Comparison of ENCODE assay signal across 1 cellular context in the genomic region with DNA sequence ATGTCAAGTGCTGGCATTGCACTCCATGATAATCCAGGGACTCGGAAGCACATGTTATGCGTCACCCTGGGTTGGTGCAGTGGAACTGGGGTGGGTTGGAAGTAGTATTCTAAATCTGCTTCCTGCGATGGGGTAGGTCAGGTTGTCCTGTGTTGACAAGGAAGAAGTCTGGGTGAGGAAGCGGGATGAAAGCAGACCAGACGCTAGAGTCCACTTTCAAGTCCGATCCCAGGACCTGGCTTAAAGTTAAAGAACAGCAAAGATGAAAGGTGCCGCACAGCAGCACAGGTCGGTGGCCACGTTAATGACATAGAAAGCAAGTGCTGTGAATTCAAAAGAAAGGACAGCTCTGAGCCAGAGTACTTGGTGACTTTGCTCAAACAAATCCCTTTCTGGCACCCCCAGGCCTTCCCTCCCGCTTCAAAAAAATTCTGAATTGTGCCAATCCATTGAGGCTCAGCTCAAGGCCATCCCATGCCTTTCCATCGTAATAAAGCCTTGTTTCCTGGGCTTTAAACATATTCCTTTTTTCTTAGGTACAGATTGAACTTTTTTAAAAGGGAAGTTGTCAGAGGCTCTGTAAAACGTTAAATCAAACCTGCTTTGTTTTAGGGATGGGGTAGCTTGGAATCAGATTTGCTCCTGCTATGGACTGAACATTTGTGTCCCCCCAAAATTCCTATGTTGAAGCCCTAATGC.
A peak's percentile ranks its signal among the peaks of the same experiment; 100 is the strongest.
TF ChIP-seq lines count a peak whose summit lies in the region.

No MANE protein-coding gene starts in this region.

TF ChIP-seq in HepG2, 621 proteins besides CTCF, POLR2A, EP300 and RAD21 (continued from another document and continues in another):
- TF ChIP-seq ZNF264 (CRISPR knock-in tag; IDR thresholded peaks at IDR 0.05) (0 out of 2 replicates have a peak, but pooled peaks have one; percentile 36), CBX2 (IDR thresholded peaks at IDR 0.05; ENCODE audit: low read depth, low read length) (no peak), CBX2 (CRISPR knock-in tag; IDR thresholded peaks at IDR 0.05; ENCODE audit: low read depth) (no peak), BORCS8-MEF2B (CRISPR knock-in tag; IDR thresholded peaks at IDR 0.05) (0 out of 2 replicates have a peak, but pooled peaks have one; percentile 63), ELF1 (CRISPR knock-in tag; IDR thresholded peaks at IDR 0.05) (peak; percentile 58; the same call in 1 of the 2 replicates), POGZ (CRISPR knock-in tag; IDR thresholded peaks at IDR 0.05) (peak; percentile 60; the same call in 1 of the 2 replicates), MTA1 (CRISPR knock-in tag; IDR thresholded peaks at IDR 0.05; ENCODE audit: borderline replicate concordance) (no peak), TCF7L2 (IDR thresholded peaks at IDR 0.05; ENCODE audit: low read depth, low read length) (peak; percentile 93), AGO2 (optimal IDR thresholded peaks at IDR 0.05; ENCODE audit: low read depth, low read length) (no peak), NFATC3 (CRISPR knock-in tag; IDR thresholded peaks at IDR 0.05) (no peak), KDM3A (CRISPR knock-in tag; IDR thresholded peaks at IDR 0.05; ENCODE audit: low read depth) (no peak), MIER2 (CRISPR knock-in tag; IDR thresholded peaks at IDR 0.05) (0 out of 2 replicates have a peak, but pooled peaks have one; percentile 55), GABPB1 (CRISPR knock-in tag; IDR thresholded peaks at IDR 0.05) (peak; percentile 46; the same call in 1 of the 2 replicates), SOX5 (CRISPR knock-in tag; IDR thresholded peaks at IDR 0.05; ENCODE audit: borderline replicate concordance) (peak; percentile 78; the same call in 1 of the 2 replicates), FOXA3 (CRISPR knock-in tag; IDR thresholded peaks at IDR 0.05) (peak; percentile 80), AGO1 (IDR thresholded peaks at IDR 0.05; ENCODE audit: low read depth, low read length, poor library complexity, severe bottlenecking) (no peak), MEIS2 (CRISPR knock-in tag; IDR thresholded peaks at IDR 0.05) (peak; percentile 77; the same call in 1 of the 2 replicates), DPF2 (CRISPR knock-in tag; IDR thresholded peaks at IDR 0.05; ENCODE audit: borderline replicate concordance, low read depth) (peak; percentile 54; the same call in 1 of the 2 replicates), ATF1 (CRISPR knock-in tag; IDR thresholded peaks at IDR 0.05) (no peak), RXRA (CRISPR knock-in tag; IDR thresholded peaks at IDR 0.05) (peak; percentile 90), TBX2 (CRISPR knock-in tag; IDR thresholded peaks at IDR 0.05; ENCODE audit: borderline replicate concordance) (peak; percentile 82), FOXP1 (IDR thresholded peaks at IDR 0.05) (no peak), FOXP1 (CRISPR knock-in tag; IDR thresholded peaks at IDR 0.05) (peak; percentile 65; the same call in 1 of the 2 replicates), ZNF232 (CRISPR knock-in tag; IDR thresholded peaks at IDR 0.05; ENCODE audit: borderline replicate concordance) (0 out of 2 replicates have a peak, but pooled peaks have one; percentile 58)
- TF ChIP-seq, protein P1, sequence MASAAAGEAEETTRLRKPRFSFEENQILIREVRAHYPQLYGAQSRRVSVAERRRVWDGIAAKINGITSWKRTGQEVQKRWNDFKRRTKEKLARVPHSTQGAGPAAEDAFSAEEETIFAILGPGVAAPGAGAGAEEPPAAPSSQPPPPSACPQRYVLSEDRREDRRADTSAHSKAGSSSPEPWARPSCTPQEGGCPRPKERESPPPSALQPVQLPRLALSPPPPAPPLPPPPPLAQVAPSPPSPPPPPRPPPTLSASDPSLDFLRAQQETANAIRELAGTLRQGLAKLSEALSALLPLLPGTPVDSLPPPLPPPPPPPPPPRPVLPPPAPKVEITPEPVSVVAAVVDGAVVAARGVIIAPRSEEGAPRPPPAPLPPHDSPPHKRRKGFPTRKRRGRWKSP (CRISPR knock-in tag; IDR thresholded peaks at IDR 0.05), result peak; percentile 27; the same call in 1 of the 2 replicates
- TF ChIP-seq, protein P2, sequence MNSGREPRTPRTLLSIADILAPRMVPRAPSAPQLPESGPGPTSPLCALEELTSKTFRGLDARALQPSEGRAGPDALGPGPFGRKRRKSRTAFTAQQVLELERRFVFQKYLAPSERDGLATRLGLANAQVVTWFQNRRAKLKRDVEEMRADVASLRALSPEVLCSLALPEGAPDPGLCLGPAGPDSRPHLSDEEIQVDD (CRISPR knock-in tag; IDR thresholded peaks at IDR 0.05; ENCODE audit: borderline replicate concordance), result no peak
- TF ChIP-seq, protein P3, sequence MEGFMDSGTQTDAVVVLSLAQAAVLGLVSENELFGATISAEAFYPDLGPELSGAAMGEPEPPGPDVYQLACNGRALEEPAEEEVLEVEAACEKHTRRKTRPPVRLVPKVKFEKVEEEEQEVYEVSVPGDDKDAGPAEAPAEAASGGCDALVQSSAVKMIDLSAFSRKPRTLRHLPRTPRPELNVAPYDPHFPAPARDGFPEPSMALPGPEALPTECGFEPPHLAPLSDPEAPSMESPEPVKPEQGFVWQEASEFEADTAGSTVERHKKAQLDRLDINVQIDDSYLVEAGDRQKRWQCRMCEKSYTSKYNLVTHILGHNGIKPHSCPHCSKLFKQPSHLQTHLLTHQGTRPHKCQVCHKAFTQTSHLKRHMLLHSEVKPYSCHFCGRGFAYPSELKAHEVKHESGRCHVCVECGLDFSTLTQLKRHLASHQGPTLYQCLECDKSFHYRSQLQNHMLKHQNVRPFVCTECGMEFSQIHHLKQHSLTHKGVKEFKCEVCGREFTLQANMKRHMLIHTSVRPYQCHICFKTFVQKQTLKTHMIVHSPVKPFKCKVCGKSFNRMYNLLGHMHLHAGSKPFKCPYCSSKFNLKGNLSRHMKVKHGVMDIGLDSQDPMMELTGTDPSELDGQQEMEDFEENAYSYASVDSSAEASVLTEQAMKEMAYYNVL (CRISPR knock-in tag; IDR thresholded peaks at IDR 0.05; ENCODE audit: borderline replicate concordance), result peak; percentile 71; the same call in 1 of the 2 replicates
- TF ChIP-seq, protein P4, sequence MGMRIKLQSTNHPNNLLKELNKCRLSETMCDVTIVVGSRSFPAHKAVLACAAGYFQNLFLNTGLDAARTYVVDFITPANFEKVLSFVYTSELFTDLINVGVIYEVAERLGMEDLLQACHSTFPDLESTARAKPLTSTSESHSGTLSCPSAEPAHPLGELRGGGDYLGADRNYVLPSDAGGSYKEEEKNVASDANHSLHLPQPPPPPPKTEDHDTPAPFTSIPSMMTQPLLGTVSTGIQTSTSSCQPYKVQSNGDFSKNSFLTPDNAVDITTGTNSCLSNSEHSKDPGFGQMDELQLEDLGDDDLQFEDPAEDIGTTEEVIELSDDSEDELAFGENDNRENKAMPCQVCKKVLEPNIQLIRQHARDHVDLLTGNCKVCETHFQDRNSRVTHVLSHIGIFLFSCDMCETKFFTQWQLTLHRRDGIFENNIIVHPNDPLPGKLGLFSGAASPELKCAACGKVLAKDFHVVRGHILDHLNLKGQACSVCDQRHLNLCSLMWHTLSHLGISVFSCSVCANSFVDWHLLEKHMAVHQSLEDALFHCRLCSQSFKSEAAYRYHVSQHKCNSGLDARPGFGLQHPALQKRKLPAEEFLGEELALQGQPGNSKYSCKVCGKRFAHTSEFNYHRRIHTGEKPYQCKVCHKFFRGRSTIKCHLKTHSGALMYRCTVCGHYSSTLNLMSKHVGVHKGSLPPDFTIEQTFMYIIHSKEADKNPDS (CRISPR knock-in tag; IDR thresholded peaks at IDR 0.05), result no peak
- TF ChIP-seq, protein P5, sequence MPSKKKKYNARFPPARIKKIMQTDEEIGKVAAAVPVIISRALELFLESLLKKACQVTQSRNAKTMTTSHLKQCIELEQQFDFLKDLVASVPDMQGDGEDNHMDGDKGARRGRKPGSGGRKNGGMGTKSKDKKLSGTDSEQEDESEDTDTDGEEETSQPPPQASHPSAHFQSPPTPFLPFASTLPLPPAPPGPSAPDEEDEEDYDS (CRISPR knock-in tag; IDR thresholded peaks at IDR 0.05), result peak; percentile 29; the same call in 1 of the 2 replicates
- TF ChIP-seq, protein P6, sequence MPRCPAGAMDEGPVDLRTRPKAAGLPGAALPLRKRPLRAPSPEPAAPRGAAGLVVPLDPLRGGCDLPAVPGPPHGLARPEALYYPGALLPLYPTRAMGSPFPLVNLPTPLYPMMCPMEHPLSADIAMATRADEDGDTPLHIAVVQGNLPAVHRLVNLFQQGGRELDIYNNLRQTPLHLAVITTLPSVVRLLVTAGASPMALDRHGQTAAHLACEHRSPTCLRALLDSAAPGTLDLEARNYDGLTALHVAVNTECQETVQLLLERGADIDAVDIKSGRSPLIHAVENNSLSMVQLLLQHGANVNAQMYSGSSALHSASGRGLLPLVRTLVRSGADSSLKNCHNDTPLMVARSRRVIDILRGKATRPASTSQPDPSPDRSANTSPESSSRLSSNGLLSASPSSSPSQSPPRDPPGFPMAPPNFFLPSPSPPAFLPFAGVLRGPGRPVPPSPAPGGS (CRISPR knock-in tag; IDR thresholded peaks at IDR 0.05), result no peak
- TF ChIP-seq, protein P7, sequence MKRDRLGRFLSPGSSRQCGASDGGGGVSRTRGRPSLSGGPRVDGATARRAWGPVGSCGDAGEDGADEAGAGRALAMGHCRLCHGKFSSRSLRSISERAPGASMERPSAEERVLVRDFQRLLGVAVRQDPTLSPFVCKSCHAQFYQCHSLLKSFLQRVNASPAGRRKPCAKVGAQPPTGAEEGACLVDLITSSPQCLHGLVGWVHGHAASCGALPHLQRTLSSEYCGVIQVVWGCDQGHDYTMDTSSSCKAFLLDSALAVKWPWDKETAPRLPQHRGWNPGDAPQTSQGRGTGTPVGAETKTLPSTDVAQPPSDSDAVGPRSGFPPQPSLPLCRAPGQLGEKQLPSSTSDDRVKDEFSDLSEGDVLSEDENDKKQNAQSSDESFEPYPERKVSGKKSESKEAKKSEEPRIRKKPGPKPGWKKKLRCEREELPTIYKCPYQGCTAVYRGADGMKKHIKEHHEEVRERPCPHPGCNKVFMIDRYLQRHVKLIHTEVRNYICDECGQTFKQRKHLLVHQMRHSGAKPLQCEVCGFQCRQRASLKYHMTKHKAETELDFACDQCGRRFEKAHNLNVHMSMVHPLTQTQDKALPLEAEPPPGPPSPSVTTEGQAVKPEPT (CRISPR knock-in tag; IDR thresholded peaks at IDR 0.05; ENCODE audit: low read depth), result 0 out of 2 replicates have a peak, but pooled peaks have one; percentile 50
- TF ChIP-seq, protein P8, sequence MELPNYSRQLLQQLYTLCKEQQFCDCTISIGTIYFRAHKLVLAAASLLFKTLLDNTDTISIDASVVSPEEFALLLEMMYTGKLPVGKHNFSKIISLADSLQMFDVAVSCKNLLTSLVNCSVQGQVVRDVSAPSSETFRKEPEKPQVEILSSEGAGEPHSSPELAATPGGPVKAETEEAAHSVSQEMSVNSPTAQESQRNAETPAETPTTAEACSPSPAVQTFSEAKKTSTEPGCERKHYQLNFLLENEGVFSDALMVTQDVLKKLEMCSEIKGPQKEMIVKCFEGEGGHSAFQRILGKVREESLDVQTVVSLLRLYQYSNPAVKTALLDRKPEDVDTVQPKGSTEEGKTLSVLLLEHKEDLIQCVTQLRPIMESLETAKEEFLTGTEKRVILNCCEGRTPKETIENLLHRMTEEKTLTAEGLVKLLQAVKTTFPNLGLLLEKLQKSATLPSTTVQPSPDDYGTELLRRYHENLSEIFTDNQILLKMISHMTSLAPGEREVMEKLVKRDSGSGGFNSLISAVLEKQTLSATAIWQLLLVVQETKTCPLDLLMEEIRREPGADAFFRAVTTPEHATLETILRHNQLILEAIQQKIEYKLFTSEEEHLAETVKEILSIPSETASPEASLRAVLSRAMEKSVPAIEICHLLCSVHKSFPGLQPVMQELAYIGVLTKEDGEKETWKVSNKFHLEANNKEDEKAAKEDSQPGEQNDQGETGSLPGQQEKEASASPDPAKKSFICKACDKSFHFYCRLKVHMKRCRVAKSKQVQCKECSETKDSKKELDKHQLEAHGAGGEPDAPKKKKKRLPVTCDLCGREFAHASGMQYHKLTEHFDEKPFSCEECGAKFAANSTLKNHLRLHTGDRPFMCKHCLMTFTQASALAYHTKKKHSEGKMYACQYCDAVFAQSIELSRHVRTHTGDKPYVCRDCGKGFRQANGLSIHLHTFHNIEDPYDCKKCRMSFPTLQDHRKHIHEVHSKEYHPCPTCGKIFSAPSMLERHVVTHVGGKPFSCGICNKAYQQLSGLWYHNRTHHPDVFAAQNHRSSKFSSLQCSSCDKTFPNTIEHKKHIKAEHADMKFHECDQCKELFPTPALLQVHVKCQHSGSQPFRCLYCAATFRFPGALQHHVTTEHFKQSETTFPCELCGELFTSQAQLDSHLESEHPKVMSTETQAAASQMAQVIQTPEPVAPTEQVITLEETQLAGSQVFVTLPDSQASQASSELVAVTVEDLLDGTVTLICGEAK (IDR thresholded peaks at IDR 0.05), result no peak
- TF ChIP-seq, protein P8 (CRISPR knock-in tag; IDR thresholded peaks at IDR 0.05), result peak; percentile 52; the same call in 1 of the 2 replicates
- TF ChIP-seq, protein P9, sequence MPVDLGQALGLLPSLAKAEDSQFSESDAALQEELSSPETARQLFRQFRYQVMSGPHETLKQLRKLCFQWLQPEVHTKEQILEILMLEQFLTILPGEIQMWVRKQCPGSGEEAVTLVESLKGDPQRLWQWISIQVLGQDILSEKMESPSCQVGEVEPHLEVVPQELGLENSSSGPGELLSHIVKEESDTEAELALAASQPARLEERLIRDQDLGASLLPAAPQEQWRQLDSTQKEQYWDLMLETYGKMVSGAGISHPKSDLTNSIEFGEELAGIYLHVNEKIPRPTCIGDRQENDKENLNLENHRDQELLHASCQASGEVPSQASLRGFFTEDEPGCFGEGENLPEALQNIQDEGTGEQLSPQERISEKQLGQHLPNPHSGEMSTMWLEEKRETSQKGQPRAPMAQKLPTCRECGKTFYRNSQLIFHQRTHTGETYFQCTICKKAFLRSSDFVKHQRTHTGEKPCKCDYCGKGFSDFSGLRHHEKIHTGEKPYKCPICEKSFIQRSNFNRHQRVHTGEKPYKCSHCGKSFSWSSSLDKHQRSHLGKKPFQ (CRISPR knock-in tag; IDR thresholded peaks at IDR 0.05; ENCODE audit: insufficient replicate concordance), result peak; percentile 43
